In the genomic region with DNA sequence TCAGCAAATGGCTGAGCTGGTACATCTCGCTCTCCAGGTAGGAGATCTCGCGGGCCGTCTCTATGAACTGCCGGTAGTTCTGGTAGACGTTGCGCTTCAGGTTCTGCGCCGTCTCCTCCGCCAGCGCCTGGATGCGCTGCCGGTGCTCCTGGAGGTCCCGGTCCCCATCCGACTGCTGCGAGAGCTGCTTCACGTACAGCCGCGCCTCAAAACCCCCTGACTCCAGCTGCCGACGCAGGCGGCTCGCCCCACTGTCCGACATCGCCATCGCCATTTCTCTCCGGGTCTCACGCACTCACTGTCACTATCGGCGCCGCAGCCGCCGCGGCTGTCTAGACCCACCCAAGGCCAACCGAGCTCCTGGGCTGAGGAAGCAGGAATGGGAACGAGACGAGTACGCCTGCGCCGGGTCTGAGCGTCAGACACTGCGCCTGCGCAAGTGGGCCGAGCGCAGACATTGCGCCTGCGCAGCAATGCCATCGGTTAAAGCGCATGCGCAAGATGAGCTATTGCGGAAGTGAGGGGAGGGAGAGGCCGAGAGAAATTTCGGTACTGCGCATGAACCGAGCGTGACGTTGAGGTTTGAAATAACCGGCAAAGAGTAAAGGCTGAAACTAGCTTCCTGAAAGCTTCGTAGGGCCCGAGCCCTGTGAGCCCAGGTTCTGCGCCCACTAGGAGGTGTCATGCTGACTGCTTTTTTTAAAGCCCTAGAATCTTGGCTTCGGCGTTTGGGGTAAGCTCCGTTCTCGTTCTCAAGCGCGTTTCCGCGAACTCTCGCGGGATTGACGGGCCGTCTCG, we compare ENCODE assay signal across 8 cellular contexts. TPM values are rescaled to one million over a fixed set of nuclear protein-coding genes. Genes with fewer than 3 reads are reported as not detected.
A peak's percentile ranks its signal among the peaks of the same experiment; 100 is the strongest.
DNase-seq lines count a peak whose midpoint lies in the region; ATAC-seq and TF ChIP-seq lines count a peak whose summit lies in the region.

A gene with protein sequence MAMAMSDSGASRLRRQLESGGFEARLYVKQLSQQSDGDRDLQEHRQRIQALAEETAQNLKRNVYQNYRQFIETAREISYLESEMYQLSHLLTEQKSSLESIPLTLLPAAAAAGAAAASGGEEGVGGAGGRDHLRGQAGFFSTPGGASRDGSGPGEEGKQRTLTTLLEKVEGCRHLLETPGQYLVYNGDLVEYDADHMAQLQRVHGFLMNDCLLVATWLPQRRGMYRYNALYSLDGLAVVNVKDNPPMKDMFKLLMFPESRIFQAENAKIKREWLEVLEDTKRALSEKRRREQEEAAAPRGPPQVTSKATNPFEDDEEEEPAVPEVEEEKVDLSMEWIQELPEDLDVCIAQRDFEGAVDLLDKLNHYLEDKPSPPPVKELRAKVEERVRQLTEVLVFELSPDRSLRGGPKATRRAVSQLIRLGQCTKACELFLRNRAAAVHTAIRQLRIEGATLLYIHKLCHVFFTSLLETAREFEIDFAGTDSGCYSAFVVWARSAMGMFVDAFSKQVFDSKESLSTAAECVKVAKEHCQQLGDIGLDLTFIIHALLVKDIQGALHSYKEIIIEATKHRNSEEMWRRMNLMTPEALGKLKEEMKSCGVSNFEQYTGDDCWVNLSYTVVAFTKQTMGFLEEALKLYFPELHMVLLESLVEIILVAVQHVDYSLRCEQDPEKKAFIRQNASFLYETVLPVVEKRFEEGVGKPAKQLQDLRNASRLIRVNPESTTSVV (minus strand): TSS at position 381 of the 798 bp plus-strand sequence. CDS start 107 bp downstream, at position 274.

- peaks cover 5% of the 10 kb centered on the region for H3K9me3 Mint-ChIP-seq in activated naive CD4-positive, alpha-beta T cell treated with anti-CD3 and anti-CD28 coated beads, Interleukin-2, amount 50 U/mL, for 24 hours

- H3K4me1 Mint-ChIP-seq in activated naive CD4-positive, alpha-beta T cell treated with anti-CD3 and anti-CD28 coated beads, Interleukin-2, amount 50 U/mL, for 24 hours, result peaks cover 62% of the 10 kb centered on the region

- peak within 1 kb of the TSS; percentile 99 for H3K4me3 Mint-ChIP-seq in activated naive CD4-positive, alpha-beta T cell treated with anti-CD3 and anti-CD28 coated beads, Interleukin-2, amount 50 U/mL, for 24 hours

- CTCF ChIA-PET in GM10248 (lab: Yijun Ruan, JAX), result interaction anchor here (0.8 to 11.0 kb wide), 17 partner anchors 11 to 696 kb away, joined by 3 to 87 read pairs (median 4); no protein-coding TSS in a partner anchor

- H3K27ac Mint-ChIP-seq in activated naive CD4-positive, alpha-beta T cell treated with anti-CD3 and anti-CD28 coated beads, Interleukin-2, amount 50 U/mL, for 24 hours, result peak within 1 kb of the TSS; percentile 100

- H3K27me3 Mint-ChIP-seq in activated naive CD4-positive, alpha-beta T cell treated with anti-CD3 and anti-CD28 coated beads, Interleukin-2, amount 50 U/mL, for 24 hours, result no peaks in the 10 kb centered on the region

- peak; percentile 97 for DNase-seq in GM10248 (ENCODE audit: extremely low spot score)
- DNase-seq in NCI-H1092 (lab: John Stamatoyannopoulos, UW), result peak; percentile 99
- DNase-seq in glomerular endothelial cell (ENCODE audit: extremely low read depth, low read depth, low spot score), result peak; percentile 97
- peak; percentile 90 for DNase-seq in occipital lobe (lab: John Stamatoyannopoulos, UW)

- H3K36me3 Mint-ChIP-seq in activated naive CD4-positive, alpha-beta T cell treated with anti-CD3 and anti-CD28 coated beads, Interleukin-2, amount 50 U/mL, for 24 hours, result peaks cover 21% of the 10 kb centered on the region

- peak within 1 kb of the TSS; percentile 66 for H3K27ac ChIP-seq in temporal lobe (ENCODE audit: low read depth, low read length)

- POLR2A ChIA-PET in GM10248 (lab: Yijun Ruan, JAX), result interaction anchor here (0.5 to 1.4 kb wide), 7 partner anchors 13 to 370 kb away, joined by 3 to 8 read pairs (median 3); no protein-coding TSS in a partner anchor

- no peak for TF ChIP-seq CTCF in GM10248 (IDR thresholded peaks at IDR 0.05; ENCODE audit: control extremely low read depth, extremely low read depth, low read depth, missing control alignments)

- peak; percentile 69 for ATAC-seq in HG02588 (IDR thresholded peaks at IDR 0.05; ENCODE audit: unreplicated experiment)
- ATAC-seq in SK-N-SH treated with all-trans-retinoic acid at 6 μM for 48 hours, result peak; percentile 89

TF ChIP-seq in SK-N-SH treated with all-trans-retinoic acid at 6 μM for 48 hours, 23 proteins besides CTCF, POLR2A, EP300 and RAD21:
- no peak for TF ChIP-seq ARNTL (CRISPR knock-in tag; IDR thresholded peaks at IDR 0.05; ENCODE audit: borderline replicate concordance, low read depth)
- no peak for TF ChIP-seq GLIS3 (CRISPR knock-in tag; IDR thresholded peaks at IDR 0.05)
- no peak for TF ChIP-seq ZNF565 (CRISPR knock-in tag; conservative IDR thresholded peaks at IDR 0.05; ENCODE audit: low read depth)
- TF ChIP-seq ZFP30 (CRISPR knock-in tag; IDR thresholded peaks at IDR 0.05), result no peak

RNA-seq across cellular contexts. Expression of the gene that starts here (rescaled TPM):
- 11.9 and 15.8 TPM in 2 replicates for total RNA-seq in glomerular endothelial cell
- total RNA-seq in occipital lobe, result 46.2 TPM
- total RNA-seq in temporal lobe, result 28.8 TPM

Comparison
In these comparisons a context has a peak if more than half of its experiments do, and no peak if none do; other contexts are left out.
1. Peak in every context shown above with its lines: DNase-seq, ATAC-seq and H3K27ac ChIP-seq.